ENCODE assay signal across 8 cellular contexts in genomic region chr15:44427756-44428724, GRCh38. TPM values are rescaled to one million over a fixed set of nuclear protein-coding genes. Genes with fewer than 3 reads are reported as not detected.
DNase-seq lines count a peak whose midpoint lies in the region; ATAC-seq, FAIRE-seq and TF ChIP-seq lines count a peak whose summit lies in the region.

No MANE protein-coding gene starts in this region.

- DNase-seq in CMK (ENCODE audit: low read depth) (peak; percentile 21), GM19238 (ENCODE audit: insufficient read length, low spot score) (peak; percentile 17), Panc1 (ENCODE audit: low read depth, low spot score) (no peak), vagina (ENCODE audit: extremely low spot score in 2 of 2) (no peak), HTR-8/SVneo (ENCODE audit: insufficient read length, low spot score) (no peak)

- H3K27me3 ChIP-seq in Panc1 (ENCODE audit: control insufficient read depth, insufficient read depth, low read length) (no peaks in the 10 kb centered on the region), duodenal mucosa (ENCODE audit: control insufficient read depth in 1 of 2, insufficient read depth in 2 of 2, low read length in 2 of 2) (no peaks in the 10 kb centered on the region), vagina (no peaks in the 10 kb centered on the region)

- 0% methylated on average over 16 to 20 of the region's 27 CpGs for WGBS in mesodermal cell (ENCODE audit: insufficient coverage in 2 of 2), 2 experiments

- CTCF ChIA-PET in Panc1 (lab: Charles Lee): interaction anchor here (0.5 kb wide), 2 partner anchors 18 to 50 kb away, joined by 7 to 10 read pairs; no protein-coding TSS in a partner anchor

- ATAC-seq in HG03457 (IDR thresholded peaks at IDR 0.05; ENCODE audit: unreplicated experiment) (peak; percentile 10), Panc1 (peak; percentile 43)

- in situ Hi-C loops in Panc1 (cut with HindIII; ENCODE audit: low pct_unique_long_range_greater_than_20kb, low sequenced_read_pairs): no loop called here

- H3K27ac ChIP-seq in Panc1 (ENCODE audit: low read length) (peak overlapping the region; percentile 100), duodenal mucosa (ENCODE audit: low read depth, low read length) (peak overlapping the region; percentile 95), mesodermal cell (ENCODE audit: low read depth, low read length, severe bottlenecking) (peak overlapping the region; percentile 100), vagina (peak overlapping the region; percentile 89)

- H3K4me3 ChIP-seq in Panc1 (ENCODE audit: low read depth in 2 of 2, low read length in 2 of 2) (peak overlapping the region; percentile 94 to 96), duodenal mucosa (ENCODE audit: low read depth in 1 of 2, low read length in 2 of 2) (peak overlapping the region; percentile 97 to 99), mesodermal cell (ENCODE audit: extremely low read depth, insufficient read depth, low read length, poor library complexity, severe bottlenecking) (peak overlapping the region; percentile 98), vagina (peak overlapping the region; percentile 66 to 81)

- no peaks in the 10 kb centered on the region for H3K9me3 ChIP-seq in Panc1 (ENCODE audit: control insufficient read depth, insufficient read depth, low read depth, low read length)
- H3K9me3 ChIP-seq in duodenal mucosa (ENCODE audit: control insufficient read depth in 1 of 2, low read length in 2 of 2): no peaks in the 10 kb centered on the region
- H3K9me3 ChIP-seq in mesodermal cell (ENCODE audit: control insufficient read depth, low read length): no peaks in the 10 kb centered on the region
- no peaks in the 10 kb centered on the region for H3K9me3 ChIP-seq in vagina

- intact Hi-C loops in Panc1 (cut with micrococcal nuclease; ENCODE audit: unreplicated experiment): no loop called here
- intact Hi-C loops in vagina (cut with DNase I): no loop called here

- peaks cover 12% of the 10 kb centered on the region; the same call in 1 of the 2 replicates for H3K4me1 ChIP-seq in Panc1 (ENCODE audit: control insufficient read depth, insufficient read depth, low read length)
- H3K4me1 ChIP-seq in duodenal mucosa (ENCODE audit: control insufficient read depth in 1 of 2, insufficient read depth in 2 of 2, low read length in 2 of 2): peaks cover 12 to 20% of the 10 kb centered on the region in 2 donors
- H3K4me1 ChIP-seq in mesodermal cell (ENCODE audit: control insufficient read depth, insufficient read depth, low read length, poor library complexity, severe bottlenecking): peaks cover 3% of the 10 kb centered on the region
- H3K4me1 ChIP-seq in vagina: peaks cover 38% of the 10 kb centered on the region

- no peak for TF ChIP-seq CTCF in Panc1 (IDR thresholded peaks at IDR 0.05)
- TF ChIP-seq CTCF in vagina (IDR thresholded peaks at IDR 0.05): no peak

- H3K36me3 ChIP-seq in Panc1 (ENCODE audit: control insufficient read depth, insufficient read depth, low read length): peaks cover 7% of the 10 kb centered on the region; the same call in 1 of the 2 replicates
- H3K36me3 ChIP-seq in duodenal mucosa (ENCODE audit: control insufficient read depth in 1 of 2, insufficient read depth in 2 of 2, low read length in 2 of 2): peaks cover 0 to 3% of the 10 kb centered on the region in 2 donors
- H3K36me3 ChIP-seq in mesodermal cell (ENCODE audit: control insufficient read depth, insufficient read depth, low read length): peaks cover 12% of the 10 kb centered on the region
- H3K36me3 ChIP-seq in vagina: no peaks in the 10 kb centered on the region

- POLR2A ChIA-PET in Panc1 (lab: Charles Lee): interaction anchor here (0.5 to 1.2 kb wide), 7 partner anchors 8 to 570 kb away, joined by 3 to 14 read pairs (median 5); no protein-coding TSS in a partner anchor

- H3K9ac ChIP-seq in duodenal mucosa (ENCODE audit: low read depth in 1 of 2, low read length in 2 of 2): peak overlapping the region; percentile 74 to 95

- BruUV-seq in Panc1 (replicated peaks; lab: Mats Ljungman, UMichigan): TSS peak; percentile 85

- no peak for TF ChIP-seq POLR2A in vagina (IDR thresholded peaks at IDR 0.05)

- FAIRE-seq in HTR-8/SVneo (lab: Jason Lieb, UNC): no peak

RNA-seq across cellular contexts. Expression of gene CTDSPL2, which starts 0.6 kb away (rescaled TPM):
- total RNA-seq in Panc1 (2021; ENCODE audit: unreplicated experiment) (70.6 TPM), vagina (37.1 TPM)
- 33.2 TPM for polyA plus RNA-seq in Panc1 (2012; ENCODE audit: insufficient read length)
- polyA plus RNA-seq in mesodermal cell (2013, experiment 1 of 2): 36.3 TPM
- polyA plus RNA-seq in mesodermal cell (2013, experiment 2 of 2): 40.4 TPM

Comparison
In these comparisons a context has a peak if more than half of its experiments do, and no peak if none do; other contexts are left out.
1. DNase-seq: peak in CMK (single experiment) and GM19238 (single experiment); none in Panc1 (single experiment), vagina (0 of 2) and HTR-8/SVneo (single experiment).
2. Peak in every context shown above with its lines, with median percentiles within 50 percentile points of each other: H3K27ac ChIP-seq and H3K4me3 ChIP-seq.